Comparison of ENCODE assay signal across 13 cellular contexts in genomic region chr17:77379837-77380236, GRCh38.
DNase-seq lines count a peak whose midpoint lies in the region; ATAC-seq, FAIRE-seq and TF ChIP-seq lines count a peak whose summit lies in the region.
"Had no signal": no experiment of that assay in that cellular context is flagged by ENCODE, and none has a peak within 500 bp of the region (broad histone marks: within the 10 kb centered on the region; RNA-seq: fewer than 3 reads in every experiment).

No MANE protein-coding gene starts in this region.

- TF ChIP-seq EP300 in HepG2 (IDR thresholded peaks at IDR 0.05; ENCODE audit: low read depth in 2 of 2, low read length in 2 of 2), result no peak
- no peak for TF ChIP-seq EP300 in HepG2 (CRISPR knock-in tag; IDR thresholded peaks at IDR 0.05; ENCODE audit: borderline replicate concordance)

- peak overlapping the region; percentile 32 to 91 (median 59) for H3K27ac Mint-ChIP-seq in CD4-positive, alpha-beta memory T cell
- peak overlapping the region; percentile 43 for H3K27ac Mint-ChIP-seq in activated T-helper 17 cell treated with anti-CD3 and anti-CD28 coated beads, Interleukin-2, amount 50 U/mL, for 72 hours
- no peak overlapping the region for H3K27ac Mint-ChIP-seq in stimulated activated naive B cell treated with anti-CD40 and anti-IgM and Interleukin-4, amounts not matched to agents 10 μg/mL and 1 μg/mL and 100 μg/mL, for 72 hours

- TF ChIP-seq RAD21 in HepG2 (CRISPR knock-in tag; IDR thresholded peaks at IDR 0.05), result no peak

- H3K9ac ChIP-seq in HepG2 (ENCODE audit: insufficient read depth, low read depth, low read length), result no peak overlapping the region

- no peaks in the 10 kb centered on the region for H3K27me3 ChIP-seq in CD4-positive, alpha-beta memory T cell (ENCODE audit: insufficient read depth, low read length)
- H3K27me3 ChIP-seq in lower lobe of right lung (ENCODE audit: low read depth) (no peaks in the 10 kb centered on the region), spleen (replicated peaks in 1 of 7) (no peaks in the 10 kb centered on the region), HepG2 (ENCODE audit: control insufficient read depth in 1 of 2, insufficient read depth in 2 of 2, low read length in 2 of 2) (no peaks in the 10 kb centered on the region)
- H3K27me3 ChIP-seq: brain microvascular endothelial cell had no signal

- DNase-seq in CD4-positive, alpha-beta memory T cell, result no peak
- DNase-seq in lower lobe of right lung, result no peak
- no peak for DNase-seq in spleen
- DNase-seq in HepG2 (ENCODE audit: low spot score), result no peak
- DNase-seq in stimulated activated naive B cell treated with anti-CD40 and anti-IgM and Interleukin-4, amounts not matched to agents 10 μg/mL and 1 μg/mL and 100 μg/mL, for 72 hours, result no peak
- DNase-seq in SK-N-DZ (ENCODE audit: low spot score), result no peak
- DNase-seq: activated gamma-delta T cell; brain microvascular endothelial cell; NCI-H1092; stimulated activated CD4-positive, alpha-beta T cell treated with anti-CD3 and anti-CD28 coated beads, Interleukin-4, amount 100 ng/mL, for 1 hour had no signal

- H3K4me2 ChIP-seq in HepG2 (ENCODE audit: low read depth, low read length), result no peak overlapping the region

- no peaks in the 10 kb centered on the region for H3K27me3 Mint-ChIP-seq in CD4-positive, alpha-beta memory T cell
- no peaks in the 10 kb centered on the region for H3K27me3 Mint-ChIP-seq in activated T-helper 17 cell treated with anti-CD3 and anti-CD28 coated beads, Interleukin-2, amount 50 U/mL, for 72 hours
- no peaks in the 10 kb centered on the region for H3K27me3 Mint-ChIP-seq in stimulated activated naive B cell treated with anti-CD40 and anti-IgM and Interleukin-4, amounts not matched to agents 10 μg/mL and 1 μg/mL and 100 μg/mL, for 72 hours

- H3K4me3 Mint-ChIP-seq in CD4-positive, alpha-beta memory T cell, result peak overlapping the region in 5 of 8 donors; percentile 19 to 64 (median 34)
- H3K4me3 Mint-ChIP-seq in activated T-helper 17 cell treated with anti-CD3 and anti-CD28 coated beads, Interleukin-2, amount 50 U/mL, for 72 hours, result peak overlapping the region; percentile 94
- no peak overlapping the region for H3K4me3 Mint-ChIP-seq in stimulated activated naive B cell treated with anti-CD40 and anti-IgM and Interleukin-4, amounts not matched to agents 10 μg/mL and 1 μg/mL and 100 μg/mL, for 72 hours

- no peak overlapping the region for H3K4me3 ChIP-seq in CD4-positive, alpha-beta memory T cell (ENCODE audit: low read length in 2 of 2)
- H3K4me3 ChIP-seq in lower lobe of right lung (no peak overlapping the region), spleen (no peak overlapping the region), HepG2 (replicated peaks in 1 of 3; ENCODE audit: insufficient read depth in 1 of 3, low read depth in 2 of 3, low read length in 3 of 3) (no peak overlapping the region)

- no peak for ATAC-seq in activated T-helper 17 cell treated with anti-CD3 and anti-CD28 coated beads, Interleukin-2, amount 50 U/mL, for 72 hours (replicated peaks)
- ATAC-seq in lower lobe of right lung (no peak), HepG2 (no peak), GM19397 (IDR thresholded peaks at IDR 0.05; ENCODE audit: unreplicated experiment) (no peak)
- ATAC-seq in stimulated activated naive B cell treated with anti-CD40 and anti-IgM and Interleukin-4, amounts not matched to agents 10 μg/mL and 1 μg/mL and 100 μg/mL, for 72 hours (replicated peaks), result no peak

- H4K20me1 ChIP-seq in HepG2 (ENCODE audit: insufficient read depth, low read length), result peaks cover 97% of the 10 kb centered on the region

- POLR2A ChIA-PET in CD4-positive, alpha-beta memory T cell (lab: Charles Lee; ENCODE audit: partially characterized antibody), result interaction anchor here (97.0 kb wide), 1 partner anchor 52 kb away, joined by 6031 read pairs; no protein-coding TSS in a partner anchor
- POLR2A ChIA-PET in HepG2 (lab: Yijun Ruan, JAX), result no interaction called here

- WGBS in spleen, 5 donors, result 55 to 83% (median 73%) methylated on average over 6 of the region's 6 CpGs
- WGBS in HepG2 (ENCODE audit: low lambda C conversion rate), result 93% methylated on average over 6 of the region's 6 CpGs

- peaks cover 98% of the 10 kb centered on the region for H3K4me1 ChIP-seq in CD4-positive, alpha-beta memory T cell (ENCODE audit: insufficient read depth, low read length)
- H3K4me1 ChIP-seq in lower lobe of right lung, result peaks cover 95% of the 10 kb centered on the region
- H3K4me1 ChIP-seq in spleen, result peaks cover 74 to 100% (median 94%) of the 10 kb centered on the region in 6 donors
- peaks cover 99% of the 10 kb centered on the region for H3K4me1 ChIP-seq in HepG2 (ENCODE audit: insufficient read depth, low read length)

- H3K36me3 Mint-ChIP-seq in CD4-positive, alpha-beta memory T cell, result peaks cover 4 to 38% of the 10 kb centered on the region in 2 donors
- H3K36me3 Mint-ChIP-seq in activated T-helper 17 cell treated with anti-CD3 and anti-CD28 coated beads, Interleukin-2, amount 50 U/mL, for 72 hours (ENCODE audit: low read depth), result peaks cover 24% of the 10 kb centered on the region
- H3K36me3 Mint-ChIP-seq in stimulated activated naive B cell treated with anti-CD40 and anti-IgM and Interleukin-4, amounts not matched to agents 10 μg/mL and 1 μg/mL and 100 μg/mL, for 72 hours, result peaks cover 0 to 4% of the 10 kb centered on the region in 2 donors

- no peaks in the 10 kb centered on the region for H3K36me3 ChIP-seq in CD4-positive, alpha-beta memory T cell (ENCODE audit: insufficient read depth, low read length)
- H3K36me3 ChIP-seq in lower lobe of right lung, result no peaks in the 10 kb centered on the region
- peaks cover 0 to 25% (median 0%) of the 10 kb centered on the region in 6 donors for H3K36me3 ChIP-seq in spleen
- peaks cover 7 to 18% of the 10 kb centered on the region in 2 experiments; a peak in 3 of 5 replicates for H3K36me3 ChIP-seq in HepG2 (replicated peaks in 1 of 2; ENCODE audit: control insufficient read depth in 1 of 2, insufficient read depth in 2 of 2, low read length in 2 of 2)

- H3K27ac ChIP-seq in CD4-positive, alpha-beta memory T cell (ENCODE audit: low read depth, low read length), result no peak overlapping the region
- H3K27ac ChIP-seq in lower lobe of right lung (peak overlapping the region; percentile 31), spleen (peak overlapping the region in 7 of 8 donors; percentile 29 to 95 (median 80)), HepG2 (ENCODE audit: extremely low read length, insufficient read depth, low read length) (no peak overlapping the region)
- H3K27ac ChIP-seq: brain microvascular endothelial cell had no signal

- no peak for TF ChIP-seq CTCF in lower lobe of right lung (IDR thresholded peaks at IDR 0.05)
- no peak for TF ChIP-seq CTCF in spleen (IDR thresholded peaks at IDR 0.05 in 8 of 11, conservative IDR thresholded peaks at IDR 0.05 in 3 of 11)
- TF ChIP-seq CTCF in HepG2 (CRISPR knock-in tag; IDR thresholded peaks at IDR 0.05), result no peak

- peaks cover 63 to 100% (median 88%) of the 10 kb centered on the region in 4 donors for H3K4me1 Mint-ChIP-seq in CD4-positive, alpha-beta memory T cell
- peaks cover 48% of the 10 kb centered on the region for H3K4me1 Mint-ChIP-seq in activated T-helper 17 cell treated with anti-CD3 and anti-CD28 coated beads, Interleukin-2, amount 50 U/mL, for 72 hours
- peaks cover 43 to 52% of the 10 kb centered on the region in 2 donors for H3K4me1 Mint-ChIP-seq in stimulated activated naive B cell treated with anti-CD40 and anti-IgM and Interleukin-4, amounts not matched to agents 10 μg/mL and 1 μg/mL and 100 μg/mL, for 72 hours

- no peak for FAIRE-seq in HepG2 (lab: Jason Lieb, UNC)
- FAIRE-seq: endometrium had no signal

- TF ChIP-seq POLR2A in spleen (IDR thresholded peaks at IDR 0.05) (no peak), HepG2 (IDR thresholded peaks at IDR 0.05; ENCODE audit: insufficient read depth in 1 of 2, low read depth in 2 of 2, low read length in 2 of 2) (no peak)

- intact Hi-C loops in CD4-positive, alpha-beta memory T cell (cut with micrococcal nuclease), result no loop called here
- intact Hi-C loops in lower lobe of right lung (cut with DNase I) (no loop called here), spleen (cut with DNase I; ENCODE audit: low total_unique reads) (no loop called here), HepG2 (cut with micrococcal nuclease; ENCODE audit: unreplicated experiment) (no loop called here)

- no TSS peak for BruUV-seq in HepG2 (replicated peaks; lab: Mats Ljungman, UMichigan)

- CTCF ChIA-PET in CD4-positive, alpha-beta memory T cell (lab: Charles Lee; ENCODE audit: partially characterized antibody), result interaction anchor here (3.5 kb wide), 1 partner anchor 20 kb away, joined by 38 read pairs; no protein-coding TSS in a partner anchor
- CTCF ChIA-PET in HepG2 (lab: Yijun Ruan, JAX; ENCODE audit: low intra/inter-chr PET ratio, low total read pairs), result no interaction called here

- in situ Hi-C loops in HepG2 (cut with HindIII; ENCODE audit: extremely low pct_ligation_motif_present, low pct_unique_long_range_greater_than_20kb), result loop anchor here (10.0 kb wide), 1 partner anchor 95 kb away; no protein-coding TSS in a partner anchor

- H2AFZ ChIP-seq in HepG2 (ENCODE audit: low read length), result no peak overlapping the region

- peaks cover 96% of the 10 kb centered on the region for H3K79me2 ChIP-seq in HepG2 (ENCODE audit: insufficient read depth, low read length)

- H3K9me3 Mint-ChIP-seq in CD4-positive, alpha-beta memory T cell, result no peaks in the 10 kb centered on the region
- no peaks in the 10 kb centered on the region for H3K9me3 Mint-ChIP-seq in activated T-helper 17 cell treated with anti-CD3 and anti-CD28 coated beads, Interleukin-2, amount 50 U/mL, for 72 hours
- no peaks in the 10 kb centered on the region for H3K9me3 Mint-ChIP-seq in stimulated activated naive B cell treated with anti-CD40 and anti-IgM and Interleukin-4, amounts not matched to agents 10 μg/mL and 1 μg/mL and 100 μg/mL, for 72 hours

- no peaks in the 10 kb centered on the region for H3K9me3 ChIP-seq in CD4-positive, alpha-beta memory T cell (ENCODE audit: control insufficient read depth in 1 of 2, low read length in 2 of 2)
- H3K9me3 ChIP-seq in lower lobe of right lung (no peaks in the 10 kb centered on the region), spleen (no peaks in the 10 kb centered on the region), HepG2 (ENCODE audit: low read length) (no peaks in the 10 kb centered on the region)

TF ChIP-seq in HepG2, 621 proteins besides CTCF, POLR2A, EP300 and RAD21 (continues in another document):
- TF ChIP-seq ZNF891 (CRISPR knock-in tag; IDR thresholded peaks at IDR 0.05), result no peak
- TF ChIP-seq ZNF772 (CRISPR knock-in tag; IDR thresholded peaks at IDR 0.05), result no peak
- TF ChIP-seq U2AF1 (optimal IDR thresholded peaks at IDR 0.05; ENCODE audit: low read depth, low read length), result no peak
- TF ChIP-seq ONECUT2 (CRISPR knock-in tag; IDR thresholded peaks at IDR 0.05), result no peak
- no peak for TF ChIP-seq EHMT2 (IDR thresholded peaks at IDR 0.05; ENCODE audit: borderline replicate concordance, low read depth, low read length)

Comparison
In these comparisons a context has a peak if more than half of its experiments do, and no peak if none do; other contexts are left out.
1. H3K27ac ChIP-seq: peak in lower lobe of right lung (single experiment) and spleen (7 of 8); none in CD4-positive, alpha-beta memory T cell (single experiment) and HepG2 (single experiment).
2. H3K4me3 Mint-ChIP-seq: peak in CD4-positive, alpha-beta memory T cell (5 of 8) and activated T-helper 17 cell treated with anti-CD3 and anti-CD28 coated beads, Interleukin-2, amount 50 U/mL, for 72 hours (single experiment); none in stimulated activated naive B cell treated with anti-CD40 and anti-IgM and Interleukin-4, amounts not matched to agents 10 μg/mL and 1 μg/mL and 100 μg/mL, for 72 hours (0 of 2).